In genomic region chr16:88809068-88809675, GRCh38 we compare ENCODE assay signal across 13 cellular contexts. TPM values are rescaled to one million over a fixed set of nuclear protein-coding genes. Genes with fewer than 3 reads are reported as not detected.
DNase-seq lines count a peak whose midpoint lies in the region; ATAC-seq and TF ChIP-seq lines count a peak whose summit lies in the region.
"Had no signal": no experiment of that assay in that cellular context is flagged by ENCODE, and none has a peak within 500 bp of the region (broad histone marks: within the 10 kb centered on the region; RNA-seq: fewer than 3 reads in every experiment).

No MANE protein-coding gene starts in this region.

- H3K36me3 Mint-ChIP-seq in CD8-positive, alpha-beta T cell: peaks cover 14% of the 10 kb centered on the region
- H3K36me3 Mint-ChIP-seq in activated naive CD8-positive, alpha-beta T cell treated with anti-CD3 and anti-CD28 coated beads, Interleukin-2, amount 10 ng/mL, durations not matched to agents 7 days and 5 days: peaks cover 14% of the 10 kb centered on the region
- H3K36me3 Mint-ChIP-seq: IgD-negative memory B cell had no signal

- H3K9me3 Mint-ChIP-seq in CD8-positive, alpha-beta T cell: no peaks in the 10 kb centered on the region
- no peaks in the 10 kb centered on the region for H3K9me3 Mint-ChIP-seq in activated naive CD8-positive, alpha-beta T cell treated with anti-CD3 and anti-CD28 coated beads, Interleukin-2, amount 10 ng/mL, durations not matched to agents 7 days and 5 days
- H3K9me3 Mint-ChIP-seq: IgD-negative memory B cell had no signal

- peak overlapping the region; percentile 15 for H3K4me3 Mint-ChIP-seq in CD8-positive, alpha-beta T cell
- H3K4me3 Mint-ChIP-seq in activated naive CD8-positive, alpha-beta T cell treated with anti-CD3 and anti-CD28 coated beads, Interleukin-2, amount 10 ng/mL, durations not matched to agents 7 days and 5 days: peak overlapping the region; percentile 48

- no peak overlapping the region for H3K4me3 ChIP-seq in CD8-positive, alpha-beta T cell (ENCODE audit: low read depth, low read length)
- H3K4me3 ChIP-seq: prostate gland had no signal

- H3K4me1 ChIP-seq in CD8-positive, alpha-beta T cell (ENCODE audit: insufficient read depth, low read length): peaks cover 27% of the 10 kb centered on the region

- peak overlapping the region; percentile 97 for H3K27ac ChIP-seq in 22Rv1
- no peak overlapping the region for H3K27ac ChIP-seq in CD8-positive, alpha-beta T cell (ENCODE audit: low read depth, low read length)
- H3K27ac ChIP-seq: prostate gland had no signal

- intact Hi-C loops in CD8-positive, alpha-beta T cell (cut with DNase I, micrococcal nuclease): loop anchor here in 1 of 2 experiments (10.0 kb wide), 1 partner anchor 354 kb away; the partner anchor contains the start of gene ZFPM1

- TF ChIP-seq CTCF in 22Rv1 (IDR thresholded peaks at IDR 0.05): no peak
- TF ChIP-seq CTCF in CD8-positive, alpha-beta T cell (IDR thresholded peaks at IDR 0.05): no peak

- H3K36me3 ChIP-seq in CD8-positive, alpha-beta T cell (ENCODE audit: insufficient read depth, low read length): peaks cover 12% of the 10 kb centered on the region
- H3K36me3 ChIP-seq: prostate gland had no signal

- no peaks in the 10 kb centered on the region for H3K27me3 Mint-ChIP-seq in CD8-positive, alpha-beta T cell (ENCODE audit: low read depth)
- no peaks in the 10 kb centered on the region for H3K27me3 Mint-ChIP-seq in activated naive CD8-positive, alpha-beta T cell treated with anti-CD3 and anti-CD28 coated beads, Interleukin-2, amount 10 ng/mL, durations not matched to agents 7 days and 5 days
- H3K27me3 Mint-ChIP-seq: IgD-negative memory B cell had no signal

- peaks cover 22% of the 10 kb centered on the region for H3K4me1 Mint-ChIP-seq in CD8-positive, alpha-beta T cell (ENCODE audit: low read depth)
- peaks cover 14% of the 10 kb centered on the region for H3K4me1 Mint-ChIP-seq in activated naive CD8-positive, alpha-beta T cell treated with anti-CD3 and anti-CD28 coated beads, Interleukin-2, amount 10 ng/mL, durations not matched to agents 7 days and 5 days

- H3K9me3 ChIP-seq in CD8-positive, alpha-beta T cell (ENCODE audit: low read length): no peaks in the 10 kb centered on the region
- H3K9me3 ChIP-seq: prostate gland had no signal

- POLR2A ChIA-PET in CD8-positive, alpha-beta T cell (lab: Charles Lee): no interaction called here
- POLR2A ChIA-PET in activated naive CD8-positive, alpha-beta T cell treated with anti-CD3 and anti-CD28 coated beads, Interleukin-2, amount 10 ng/mL, durations not matched to agents 7 days and 5 days (lab: Charles Lee): interaction anchor here (0.8 to 4.9 kb wide), 6 partner anchors 25 to 409 kb away, joined by 3 to 40 read pairs (median 8); partner anchors contain the start of genes CYBA and ZNF778

- no peak for ATAC-seq in CD8-positive, alpha-beta T cell
- ATAC-seq in activated naive CD8-positive, alpha-beta T cell treated with anti-CD3 and anti-CD28 coated beads, Interleukin-2, amount 10 ng/mL, durations not matched to agents 7 days and 5 days (ENCODE audit: low read depth): no peak
- no peak for ATAC-seq in GM21515 (IDR thresholded peaks at IDR 0.05; ENCODE audit: unreplicated experiment)
- ATAC-seq in esophagus mucosa: no peak
- no peak for ATAC-seq in GM21360 (IDR thresholded peaks at IDR 0.05; ENCODE audit: unreplicated experiment)

- CTCF ChIA-PET in CD8-positive, alpha-beta T cell (lab: Charles Lee): interaction anchor here (1.0 to 1.7 kb wide), 6 partner anchors 28 to 408 kb away, joined by 3 to 6 read pairs (median 4); partner anchors contain the start of genes GALNS, TRAPPC2L and ZNF778

- no peak overlapping the region for H3K27ac Mint-ChIP-seq in CD8-positive, alpha-beta T cell
- peak overlapping the region; percentile 95 for H3K27ac Mint-ChIP-seq in activated naive CD8-positive, alpha-beta T cell treated with anti-CD3 and anti-CD28 coated beads, Interleukin-2, amount 10 ng/mL, durations not matched to agents 7 days and 5 days

- no peaks in the 10 kb centered on the region for H3K27me3 ChIP-seq in CD8-positive, alpha-beta T cell (ENCODE audit: insufficient read depth, low read length)

- DNase-seq in CD8-positive, alpha-beta T cell: no peak
- peak; percentile 34 for DNase-seq in NCI-H69 (lab: John Stamatoyannopoulos, UW)
- DNase-seq in activated naive CD8-positive, alpha-beta T cell treated with anti-CD3 and anti-CD28 coated beads, Interleukin-2, amount 10 ng/mL, durations not matched to agents 7 days and 5 days: no peak
- DNase-seq in NCI-H1048 (lab: John Stamatoyannopoulos, UW): no peak
- DNase-seq: activated CD4-positive, CD25-positive, alpha-beta regulatory T cell treated with anti-CD3 and anti-CD28 coated beads, Interleukin-2, amount 50 U/mL, for 72 hours; caudate nucleus; NK-92 treated with Interleukin-12 subunit alpha and Interleukin-12 subunit beta, amount 100 ng/mL, for 24 hours had no signal

RNA-seq across cellular contexts. Expression of gene APRT, which starts 2.6 kb away (rescaled TPM):
- 100 to 1,000 TPM; 171 to 178 TPM for total RNA-seq in CD8-positive, alpha-beta T cell
- 100 to 1,000 TPM; 124 to 139 TPM for total RNA-seq in activated naive CD8-positive, alpha-beta T cell treated with anti-CD3 and anti-CD28 coated beads, Interleukin-2, amount 10 ng/mL, durations not matched to agents 7 days and 5 days
- total RNA-seq in esophagus mucosa: 207 TPM

RNA-seq across cellular contexts. Expression of gene CDT1, which starts 5.6 kb away (rescaled TPM):
- 1 to 10 TPM; 1.2 to 2.3 TPM for total RNA-seq in CD8-positive, alpha-beta T cell
- 100 to 1,000 TPM; 135 to 140 TPM for total RNA-seq in activated naive CD8-positive, alpha-beta T cell treated with anti-CD3 and anti-CD28 coated beads, Interleukin-2, amount 10 ng/mL, durations not matched to agents 7 days and 5 days
- 21.6 TPM for total RNA-seq in esophagus mucosa

RNA-seq across cellular contexts. Expression of gene PIEZO1, which starts 24.2 kb away (rescaled TPM):
- 10 to 100 TPM; 67.4 to 70.1 TPM for total RNA-seq in CD8-positive, alpha-beta T cell
- 100 to 1,000 TPM; 206 to 220 TPM for total RNA-seq in activated naive CD8-positive, alpha-beta T cell treated with anti-CD3 and anti-CD28 coated beads, Interleukin-2, amount 10 ng/mL, durations not matched to agents 7 days and 5 days
- 64.7 TPM for total RNA-seq in esophagus mucosa

RNA-seq across cellular contexts. Expression of gene GALNS, which starts 47.6 kb away (rescaled TPM):
- total RNA-seq in CD8-positive, alpha-beta T cell: 10 to 100 TPM; 16.0 to 20.0 TPM
- total RNA-seq in activated naive CD8-positive, alpha-beta T cell treated with anti-CD3 and anti-CD28 coated beads, Interleukin-2, amount 10 ng/mL, durations not matched to agents 7 days and 5 days: 10 to 100 TPM; 50.9 to 51.8 TPM
- total RNA-seq in esophagus mucosa: 17.0 TPM

RNA-seq across cellular contexts. Expression of gene TRAPPC2L, which starts 47.8 kb away (rescaled TPM):
- 10 to 100 TPM; 53.4 to 56.5 TPM for total RNA-seq in CD8-positive, alpha-beta T cell
- 10 to 100 TPM; 47.4 to 50.9 TPM for total RNA-seq in activated naive CD8-positive, alpha-beta T cell treated with anti-CD3 and anti-CD28 coated beads, Interleukin-2, amount 10 ng/mL, durations not matched to agents 7 days and 5 days
- 61.0 TPM for total RNA-seq in esophagus mucosa
